ENCODE assay signal across 8 cellular contexts in genomic region chr19:2015611-2015950, GRCh38. TPM values are rescaled to one million over a fixed set of nuclear protein-coding genes. Genes with fewer than 3 reads are reported as not detected.
DNase-seq lines count a peak whose midpoint lies in the region; ATAC-seq and TF ChIP-seq lines count a peak whose summit lies in the region.

TSS of gene BTBD2 (minus strand) at chr19:2015714. CDS start at chr19:2015703, 11 bp downstream.

- no peaks in the 10 kb centered on the region for H4K20me1 ChIP-seq in mammary epithelial cell (ENCODE audit: insufficient read depth, low read length)

- DNase-seq in CMK (ENCODE audit: low read depth) (peak; percentile 77), T-helper 9 cell (peak; percentile 43), mammary epithelial cell (peak; percentile 44), immature natural killer cell (peak in 2 of 3 donors; percentile 14 to 24), spleen (no peak)

- intact Hi-C loops in mammary epithelial cell (cut with micrococcal nuclease) = no loop called here
- intact Hi-C loops in spleen (cut with DNase I; ENCODE audit: low total_unique reads) = loop anchor here (5.0 kb wide), 1 partner anchor 52 kb away; no protein-coding TSS in a partner anchor

- H3K27me3 ChIP-seq in HUES64 (ENCODE audit: insufficient read depth, low read length) (no peaks in the 10 kb centered on the region), mammary epithelial cell (ENCODE audit: insufficient read depth, low read length) (no peaks in the 10 kb centered on the region), spleen (replicated peaks in 1 of 7) (no peaks in the 10 kb centered on the region)

- peak within 1 kb of the TSS; percentile 50 for H2AFZ ChIP-seq in mammary epithelial cell (ENCODE audit: low read depth, low read length)

- no peak for ATAC-seq in GM18519 (IDR thresholded peaks at IDR 0.05; ENCODE audit: low FRiP score, unreplicated experiment)
- ATAC-seq in GM18873 (IDR thresholded peaks at IDR 0.05; ENCODE audit: low FRiP score, unreplicated experiment) = no peak

- H3K9ac ChIP-seq in HUES64 (ENCODE audit: low read depth, low read length) = peak within 1 kb of the TSS; percentile 79
- no peak within 1 kb of the TSS for H3K9ac ChIP-seq in mammary epithelial cell (ENCODE audit: insufficient read depth, low read length)

- H3K4me1 Mint-ChIP-seq in immature natural killer cell = peaks cover 17 to 19% of the 10 kb centered on the region in 2 donors

- dilution Hi-C loops in mammary epithelial cell (cut with HindIII; ENCODE audit: low sequenced_read_pairs) = no loop called here

- WGBS in HUES64 = 5% methylated on average over 8 of the region's 19 CpGs
- WGBS in mammary epithelial cell (ENCODE audit: low coverage, missing lambda C conversion rate) = no CpG with 5 or more reads among the region's 19 CpGs
- 1 to 2% (median 1%) methylated on average over 15 to 19 of the region's 19 CpGs; no CpG with 5 or more reads in 2 of the 5 donors for WGBS in spleen, 5 donors

- H3K36me3 ChIP-seq in HUES64 (ENCODE audit: insufficient read depth, low read length) (0 out of 2 replicates have a peak, but pooled peaks cover 2% of the 10 kb centered on the region), mammary epithelial cell (ENCODE audit: insufficient read depth, low read length) (no peaks in the 10 kb centered on the region), spleen (peaks cover 0 to 16% (median 0%) of the 10 kb centered on the region in 6 donors)

- no TSS peak for BruUV-seq in mammary epithelial cell (replicated peaks; lab: Mats Ljungman, UMichigan)

- TF ChIP-seq POLR2A in spleen (IDR thresholded peaks at IDR 0.05) = no peak

- peak within 1 kb of the TSS in 5 of 6 donors; percentile 39 to 73 (median 46) for H3K27ac Mint-ChIP-seq in immature natural killer cell

- peak within 1 kb of the TSS; percentile 95 for H3K4me2 ChIP-seq in mammary epithelial cell (ENCODE audit: insufficient read depth, low read depth, low read length)

- H3K4me3 ChIP-seq in HUES64 (ENCODE audit: low read length) (peak within 1 kb of the TSS; percentile 75), mammary epithelial cell (replicated peaks in 1 of 3; ENCODE audit: insufficient read depth in 1 of 3, low read depth in 2 of 3, low read length in 3 of 3) (peak within 1 kb of the TSS; percentile 55 to 92 (median 78)), spleen (peak within 1 kb of the TSS; percentile 30 to 83 (median 56))

- H3K27ac ChIP-seq in HUES64 (ENCODE audit: low read depth, low read length) = no peak within 1 kb of the TSS
- H3K27ac ChIP-seq in mammary epithelial cell (ENCODE audit: insufficient read depth, low read depth, low read length) = no peak within 1 kb of the TSS
- peak within 1 kb of the TSS; percentile 27 to 87 (median 74) for H3K27ac ChIP-seq in spleen

- H3K9me3 Mint-ChIP-seq in immature natural killer cell = no peaks in the 10 kb centered on the region

- H3K4me1 ChIP-seq in HUES64 (ENCODE audit: insufficient read depth, low read length) (no peaks in the 10 kb centered on the region), mammary epithelial cell (ENCODE audit: insufficient read depth, low read length) (peaks cover 8% of the 10 kb centered on the region), spleen (peaks cover 5 to 64% (median 28%) of the 10 kb centered on the region in 6 donors)

- CTCF ChIA-PET in mammary epithelial cell (lab: Charles Lee; ENCODE audit: low non-redundant PET) = no interaction called here

- in situ Hi-C loops in mammary epithelial cell (cut with MboI; ENCODE audit: low sequenced_read_pairs in 2 of 2) = no loop called here

- H3K4me3 Mint-ChIP-seq in immature natural killer cell = peak within 1 kb of the TSS; percentile 52 to 73 (median 66)

- peaks cover 40% of the 10 kb centered on the region for H3K79me2 ChIP-seq in mammary epithelial cell (ENCODE audit: insufficient read depth, low read length)

- no peaks in the 10 kb centered on the region for H3K9me3 ChIP-seq in HUES64 (ENCODE audit: insufficient read depth, low read depth, low read length)
- H3K9me3 ChIP-seq in mammary epithelial cell (replicated peaks; ENCODE audit: insufficient read depth, low read length) = no peaks in the 10 kb centered on the region
- H3K9me3 ChIP-seq in spleen = no peaks in the 10 kb centered on the region

- no peak for TF ChIP-seq CTCF in mammary epithelial cell (conservative IDR thresholded peaks at IDR 0.05 in 1 of 2, IDR thresholded peaks at IDR 0.05 in 1 of 2; ENCODE audit: extremely low read depth in 1 of 2, insufficient read depth in 1 of 2, low read depth in 1 of 2, low read length in 2 of 2)
- TF ChIP-seq CTCF in spleen (IDR thresholded peaks at IDR 0.05 in 8 of 11, conservative IDR thresholded peaks at IDR 0.05 in 3 of 11) = no peak

- no peaks in the 10 kb centered on the region for H3K36me3 Mint-ChIP-seq in immature natural killer cell

- H3K27me3 Mint-ChIP-seq in immature natural killer cell (ENCODE audit: low read depth in 3 of 3) = peaks cover 0 to 5% (median 0%) of the 10 kb centered on the region in 3 donors

RNA-seq across cellular contexts. Expression of gene BTBD2, which starts in this region (rescaled TPM):
- 70.5 TPM for polyA plus RNA-seq in HUES64 (2013, experiment 1 of 2)
- polyA plus RNA-seq in HUES64 (2013, experiment 2 of 2) = 86.5 TPM
- total RNA-seq in mammary epithelial cell (10 to 100 TPM; 39.5 to 62.8 TPM), spleen (10 to 100 TPM; 47.6 to 77.1 (median 65.5) TPM)
- polyA plus RNA-seq in mammary epithelial cell (25.9 TPM), immature natural killer cell (1 to 10 TPM; 2.6 to 4.4 (median 3.6) TPM), spleen (10 to 100 TPM; 29.1 to 53.0 (median 31.2) TPM)
- 39.2 TPM for polyA minus RNA-seq in mammary epithelial cell

Comparison
In these comparisons a context has a peak if more than half of its experiments do, and no peak if none do; other contexts are left out.
1. H3K27ac ChIP-seq: peak in spleen (8 of 8); none in HUES64 (single experiment) and mammary epithelial cell (single experiment).
2. Peak in every context shown above with its lines, with median percentiles within 50 percentile points of each other: H3K4me3 ChIP-seq.